Comparison of ENCODE assay signal across 15 cellular contexts in genomic region chr15:89379818-89380217, GRCh38. TPM values are rescaled to one million over a fixed set of nuclear protein-coding genes. Genes with fewer than 3 reads are reported as not detected.
DNase-seq lines count a peak whose midpoint lies in the region; ATAC-seq and TF ChIP-seq lines count a peak whose summit lies in the region.
"Had no signal": no experiment of that assay in that cellular context is flagged by ENCODE, and none has a peak within 500 bp of the region (broad histone marks: within the 10 kb centered on the region; RNA-seq: fewer than 3 reads in every experiment).

No MANE protein-coding gene starts in this region.

- no peaks in the 10 kb centered on the region for H3K36me3 ChIP-seq in HUES48 (ENCODE audit: control insufficient read depth, insufficient read depth, low read length)
- H3K36me3 ChIP-seq: ascending aorta, pancreas had no signal

- intact Hi-C loops in cardiac septum (cut with DNase I), result no loop called here

- 0 out of 2 replicates have a peak overlapping the region, but pooled peaks have one; percentile 45 for H3K4me3 ChIP-seq in HUES48 (ENCODE audit: low read depth, low read length)

- no peaks in the 10 kb centered on the region for H3K9me3 ChIP-seq in HUES48 (ENCODE audit: control insufficient read depth, insufficient read depth, low read length)
- H3K9me3 ChIP-seq: ascending aorta, pancreas had no signal

- H3K9ac ChIP-seq in HUES48 (ENCODE audit: low read depth, low read length), result no peak overlapping the region

- H3K27ac ChIP-seq in C4-2B, result peak overlapping the region; percentile 67
- H3K27ac ChIP-seq in HUES48 (ENCODE audit: low read depth, low read length), result no peak overlapping the region
- H3K27ac ChIP-seq: ascending aorta, pancreas had no signal

- TF ChIP-seq CTCF in C4-2B (conservative IDR thresholded peaks at IDR 0.05), result no peak

- peaks cover 100% of the 10 kb centered on the region for H3K27me3 ChIP-seq in HUES48 (ENCODE audit: control insufficient read depth, insufficient read depth, low read length)

- no peak for ATAC-seq in HG03442 (IDR thresholded peaks at IDR 0.05; ENCODE audit: unreplicated experiment)
- ATAC-seq: Panc1, pancreas had no signal

- DNase-seq in astrocyte of the hippocampus (ENCODE audit: low read depth, low spot score), result peak; percentile 58
- peak; percentile 82 for DNase-seq in islet precursor cell
- DNase-seq in SKM-1 treated with dmso at 0.1 percent for 144 hours (lab: John Stamatoyannopoulos, UW; ENCODE audit: unreplicated experiment), result no peak
- DNase-seq in NAMALWA (ENCODE audit: low spot score), result no peak
- no peak for DNase-seq in cardiac septum (ENCODE audit: low spot score)
- DNase-seq: activated CD4-positive, alpha-beta T cell treated with anti-CD3 and anti-CD28 coated beads for 48 hours; activated T-cell treated with anti-CD3 and anti-CD28 coated beads, Interleukin-2, amount 50 U/mL, for 48 hours; DMS53; NCI-H524 treated with DMSO at 0.1 percent for 48 hours; pancreas had no signal

- H3K4me1 ChIP-seq in HUES48 (ENCODE audit: control insufficient read depth, insufficient read depth, low read length), result peaks cover 44% of the 10 kb centered on the region

RNA-seq across cellular contexts. Expression of gene POLG, which starts 45.2 kb away (rescaled TPM):
- 49.4 TPM for total RNA-seq in cardiac septum

Comparison
In these comparisons a context has a peak if more than half of its experiments do, and no peak if none do; other contexts are left out.
1. DNase-seq: peak in astrocyte of the hippocampus (single experiment) and islet precursor cell (single experiment); none in SKM-1 treated with dmso at 0.1 percent for 144 hours (single experiment), NAMALWA (single experiment) and cardiac septum (single experiment).